In the genomic region with DNA sequence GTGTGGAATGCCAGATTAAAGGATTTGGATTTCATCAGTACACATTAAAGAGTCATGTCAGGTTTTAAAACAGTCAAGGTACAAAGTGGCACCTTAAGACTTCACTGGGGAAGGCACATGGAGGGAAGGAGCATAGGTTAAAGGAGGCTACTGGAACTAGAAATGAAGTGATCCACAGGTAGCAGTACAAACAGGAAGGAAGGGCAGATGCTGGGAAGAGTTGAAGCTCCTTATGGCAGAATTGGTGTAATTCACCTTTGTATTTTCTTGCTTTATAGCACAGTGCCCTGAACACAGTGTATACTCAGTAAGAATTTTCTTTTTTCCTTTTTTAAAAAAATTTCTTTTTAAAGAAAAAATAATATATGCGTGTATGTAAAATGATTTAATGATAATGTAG, we compare ENCODE assay signal across 26 cellular contexts.
"Had no signal": no experiment of that assay in that cellular context is flagged by ENCODE, and none has a peak within 500 bp of the region (broad histone marks: within the 10 kb centered on the region; RNA-seq: fewer than 3 reads in every experiment).

No MANE protein-coding gene starts in this region.

- H3K4me3 Mint-ChIP-seq: activated naive CD4-positive, alpha-beta T cell treated with anti-CD3 and anti-CD28 coated beads, Interleukin-2, amount 50 U/mL, for 24 hours; activated naive CD8-positive, alpha-beta T cell treated with anti-CD3 and anti-CD28 coated beads, Interleukin-2, amount 50 U/mL, for 24 hours; activated T-helper 1 cell treated with anti-CD3 and anti-CD28 coated beads, Interleukin-12 subunit alpha, Interleukin-12 subunit beta, Interleukin-2, Interleukin-4 antibody, amounts not matched to agents 30 ng/mL and 10 ng/mL and 1 ng/mL, durations not matched to agents 14 hours and 24 hours and 36 hours; immature natural killer cell; stimulated activated naive B cell treated with anti-CD40 and anti-IgM and Interleukin-4, amounts not matched to agents 10 μg/mL and 1 μg/mL and 100 μg/mL, for 72 hours had no signal

- H3K27ac ChIP-seq: left lung, lower lobe of right lung, parathyroid adenoma, right atrium auricular region, stomach, thyroid gland, upper lobe of right lung, VCaP had no signal

- H3K27ac Mint-ChIP-seq: activated naive CD4-positive, alpha-beta T cell treated with anti-CD3 and anti-CD28 coated beads, Interleukin-2, amount 50 U/mL, for 24 hours; activated naive CD8-positive, alpha-beta T cell treated with anti-CD3 and anti-CD28 coated beads, Interleukin-2, amount 50 U/mL, for 24 hours; activated T-helper 1 cell treated with anti-CD3 and anti-CD28 coated beads, Interleukin-12 subunit alpha, Interleukin-12 subunit beta, Interleukin-2, Interleukin-4 antibody, amounts not matched to agents 30 ng/mL and 10 ng/mL and 1 ng/mL, durations not matched to agents 14 hours and 24 hours and 36 hours; immature natural killer cell; stimulated activated naive B cell treated with anti-CD40 and anti-IgM and Interleukin-4, amounts not matched to agents 10 μg/mL and 1 μg/mL and 100 μg/mL, for 72 hours had no signal

- H3K4me1 Mint-ChIP-seq: immature natural killer cell; stimulated activated naive B cell treated with anti-CD40 and anti-IgM and Interleukin-4, amounts not matched to agents 10 μg/mL and 1 μg/mL and 100 μg/mL, for 72 hours had no signal

- H3K79me2 ChIP-seq: parathyroid adenoma had no signal

- H3K4me1 ChIP-seq: left lung, lower lobe of right lung, parathyroid adenoma had no signal

- H3K9me3 Mint-ChIP-seq: activated naive CD4-positive, alpha-beta T cell treated with anti-CD3 and anti-CD28 coated beads, Interleukin-2, amount 50 U/mL, for 24 hours; activated naive CD8-positive, alpha-beta T cell treated with anti-CD3 and anti-CD28 coated beads, Interleukin-2, amount 50 U/mL, for 24 hours; activated T-helper 1 cell treated with anti-CD3 and anti-CD28 coated beads, Interleukin-12 subunit alpha, Interleukin-12 subunit beta, Interleukin-2, Interleukin-4 antibody, amounts not matched to agents 30 ng/mL and 10 ng/mL and 1 ng/mL, durations not matched to agents 14 hours and 24 hours and 36 hours; immature natural killer cell; stimulated activated naive B cell treated with anti-CD40 and anti-IgM and Interleukin-4, amounts not matched to agents 10 μg/mL and 1 μg/mL and 100 μg/mL, for 72 hours had no signal

- H2AFZ ChIP-seq: parathyroid adenoma had no signal

- ATAC-seq: activated naive CD8-positive, alpha-beta T cell treated with anti-CD3 and anti-CD28 coated beads, Interleukin-2, amount 50 U/mL, for 24 hours; left lung; lower lobe of right lung; stimulated activated naive B cell treated with anti-CD40 and anti-IgM and Interleukin-4, amounts not matched to agents 10 μg/mL and 1 μg/mL and 100 μg/mL, for 72 hours; upper lobe of right lung had no signal

- DNase-seq: activated CD4-positive, alpha-beta T cell treated with anti-CD3 and anti-CD28 coated beads for 4 hours; activated CD4-positive, alpha-beta T cell treated with anti-CD3 and anti-CD28 coated beads, Interleukin-2, amount 50 U/mL, for 4 hours; activated gamma-delta T cell; activated naive CD8-positive, alpha-beta T cell treated with anti-CD3 and anti-CD28 coated beads, Interleukin-2, amount 50 U/mL, for 24 hours; activated T-cell treated with anti-CD3 and anti-CD28 coated beads for 4 hours; amygdala; caudate nucleus; cortex of kidney; foreskin fibroblast; head of caudate nucleus; hypothalamus; immature natural killer cell; left lung; lower lobe of right lung; mesendoderm; stimulated activated CD4-positive, alpha-beta T cell treated with anti-CD3 and anti-CD28 coated beads, Interleukin-15, amount 100 ng/mL, for 24 hours; stimulated activated CD4-positive, alpha-beta T cell treated with anti-CD3 and anti-CD28 coated beads, Interleukin-2, amount 100 ng/mL, for 24 hours; stimulated activated naive B cell treated with anti-CD40 and anti-IgM and Interleukin-4, amounts not matched to agents 10 μg/mL and 1 μg/mL and 100 μg/mL, for 72 hours; stomach; thyroid gland; upper lobe of right lung had no signal

- H3K9me3 ChIP-seq: left lung, lower lobe of right lung, right atrium auricular region, stomach, thyroid gland, upper lobe of right lung had no signal

- H3K36me3 ChIP-seq: left lung, lower lobe of right lung, right atrium auricular region, thyroid gland, upper lobe of right lung had no signal

- H3K27me3 ChIP-seq: left lung, right atrium auricular region, stomach, thyroid gland, upper lobe of right lung had no signal

- H3K27me3 Mint-ChIP-seq: activated naive CD4-positive, alpha-beta T cell treated with anti-CD3 and anti-CD28 coated beads, Interleukin-2, amount 50 U/mL, for 24 hours; activated naive CD8-positive, alpha-beta T cell treated with anti-CD3 and anti-CD28 coated beads, Interleukin-2, amount 50 U/mL, for 24 hours; stimulated activated naive B cell treated with anti-CD40 and anti-IgM and Interleukin-4, amounts not matched to agents 10 μg/mL and 1 μg/mL and 100 μg/mL, for 72 hours had no signal

- H3K4me3 ChIP-seq: left lung, lower lobe of right lung, right atrium auricular region, stomach, thyroid gland, upper lobe of right lung had no signal
